1 cellular context compared by ENCODE assay signal in the genomic region with DNA sequence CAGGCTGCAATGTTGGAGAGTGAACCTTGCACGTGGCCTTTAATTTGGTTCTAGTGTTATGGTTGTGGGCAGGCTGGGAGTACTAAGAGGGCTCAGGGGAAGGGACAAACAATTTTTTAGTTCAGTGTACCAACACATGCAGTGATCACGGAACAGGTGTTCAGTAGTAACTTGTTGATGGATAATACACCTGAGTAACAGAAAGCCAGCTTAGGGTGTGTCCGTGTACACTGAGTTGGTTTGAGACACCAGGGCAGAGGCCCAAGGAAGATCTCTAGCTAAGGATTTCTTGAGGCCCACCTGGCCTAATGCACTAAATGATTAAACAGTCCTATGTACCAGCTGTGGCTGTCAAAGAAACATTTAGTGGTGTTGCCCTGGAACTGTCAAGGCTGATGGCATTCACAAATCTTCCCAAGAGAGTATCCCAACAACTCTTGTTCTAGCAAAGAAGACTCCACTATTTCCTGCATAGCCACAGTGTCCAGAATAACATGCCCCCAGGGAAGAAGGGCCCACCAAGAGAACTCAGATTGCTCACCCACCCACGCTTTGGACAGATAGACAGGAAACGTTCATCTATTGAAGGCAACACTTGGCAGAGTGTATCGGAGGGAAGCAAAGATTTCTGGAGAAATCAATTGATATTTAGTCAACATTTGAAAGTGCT.
TF ChIP-seq lines count a peak whose summit lies in the region.

No MANE protein-coding gene starts in this region.

TF ChIP-seq in K562, 482 proteins besides CTCF, POLR2A, EP300 and RAD21 (continued from another document):
- TF ChIP-seq, protein P1, sequence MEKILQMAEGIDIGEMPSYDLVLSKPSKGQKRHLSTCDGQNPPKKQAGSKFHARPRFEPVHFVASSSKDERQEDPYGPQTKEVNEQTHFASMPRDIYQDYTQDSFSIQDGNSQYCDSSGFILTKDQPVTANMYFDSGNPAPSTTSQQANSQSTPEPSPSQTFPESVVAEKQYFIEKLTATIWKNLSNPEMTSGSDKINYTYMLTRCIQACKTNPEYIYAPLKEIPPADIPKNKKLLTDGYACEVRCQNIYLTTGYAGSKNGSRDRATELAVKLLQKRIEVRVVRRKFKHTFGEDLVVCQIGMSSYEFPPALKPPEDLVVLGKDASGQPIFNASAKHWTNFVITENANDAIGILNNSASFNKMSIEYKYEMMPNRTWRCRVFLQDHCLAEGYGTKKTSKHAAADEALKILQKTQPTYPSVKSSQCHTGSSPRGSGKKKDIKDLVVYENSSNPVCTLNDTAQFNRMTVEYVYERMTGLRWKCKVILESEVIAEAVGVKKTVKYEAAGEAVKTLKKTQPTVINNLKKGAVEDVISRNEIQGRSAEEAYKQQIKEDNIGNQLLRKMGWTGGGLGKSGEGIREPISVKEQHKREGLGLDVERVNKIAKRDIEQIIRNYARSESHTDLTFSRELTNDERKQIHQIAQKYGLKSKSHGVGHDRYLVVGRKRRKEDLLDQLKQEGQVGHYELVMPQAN (IDR thresholded peaks at IDR 0.05; ENCODE audit: borderline replicate concordance), result no peak
- no peak for TF ChIP-seq MTF1 (CRISPR knock-in tag; IDR thresholded peaks at IDR 0.05; ENCODE audit: borderline replicate concordance)
